In the genomic region with DNA sequence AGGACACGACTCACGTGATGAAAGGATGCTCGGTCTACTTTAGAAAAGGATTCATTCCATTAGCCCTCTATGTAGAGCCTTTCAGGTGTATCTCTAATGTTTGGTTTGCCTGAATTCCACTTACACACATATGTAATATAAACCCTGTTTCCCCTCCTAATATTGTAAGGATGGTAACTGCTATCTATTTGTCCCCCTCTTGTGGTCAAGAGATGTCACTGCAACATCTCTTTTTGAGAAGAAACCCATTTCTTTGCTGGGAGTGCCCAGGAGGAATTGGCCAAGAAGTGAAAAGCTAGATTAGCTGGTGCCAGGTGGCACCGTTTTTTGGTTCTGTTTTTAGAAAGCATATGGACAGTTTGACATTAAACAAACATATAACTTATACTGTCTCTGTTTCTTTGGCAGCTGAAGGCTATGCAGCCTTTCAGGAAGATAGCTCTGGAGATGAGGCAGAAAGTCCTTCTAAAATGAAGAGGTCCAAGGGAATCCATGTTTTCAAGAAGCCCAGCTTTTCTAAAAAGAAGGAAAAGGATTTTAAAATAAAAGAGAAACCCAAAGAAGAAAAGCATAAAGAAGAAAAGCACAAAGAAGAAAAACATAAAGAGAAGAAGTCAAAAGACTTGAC, we compare ENCODE assay signal across 8 cellular contexts. TPM values are rescaled to one million over a fixed set of nuclear protein-coding genes. Genes with fewer than 3 reads are reported as not detected.
DNase-seq lines count a peak whose midpoint lies in the region; ATAC-seq, FAIRE-seq and TF ChIP-seq lines count a peak whose summit lies in the region.

No MANE protein-coding gene starts in this region.

- H3K9ac ChIP-seq in liver (ENCODE audit: low read depth in 1 of 2, low read length in 2 of 2), result no peak overlapping the region

- peak; percentile 86 to 93 for TF ChIP-seq RAD21 in liver (IDR thresholded peaks at IDR 0.05)

- H3K9me3 ChIP-seq in CD4-positive, alpha-beta memory T cell (ENCODE audit: control insufficient read depth in 1 of 2, low read length in 2 of 2), result no peaks in the 10 kb centered on the region
- H3K9me3 ChIP-seq in liver (ENCODE audit: control insufficient read depth in 4 of 4, low read length in 3 of 4), result no peaks in the 10 kb centered on the region
- no peaks in the 10 kb centered on the region for H3K9me3 ChIP-seq in aorta (ENCODE audit: control insufficient read depth, low read length)

- ATAC-seq in aorta (ENCODE audit: low FRiP score) (peak; percentile 78), GM18873 (IDR thresholded peaks at IDR 0.05; ENCODE audit: low FRiP score, unreplicated experiment) (no peak), HG02623 (IDR thresholded peaks at IDR 0.05; ENCODE audit: unreplicated experiment) (no peak)

- intact Hi-C loops in CD4-positive, alpha-beta memory T cell (cut with micrococcal nuclease), result loop anchor here (1.0 to 5.0 kb wide), 5 partner anchors 182 to 862 kb away; partner anchors contain the start of gene TWSG1
- intact Hi-C loops in aorta (cut with DNase I), result loop anchor here in 1 of 2 donors (5.0 to 10.0 kb wide), 2 partner anchors 152 to 444 kb away; no protein-coding TSS in a partner anchor

- H3K36me3 Mint-ChIP-seq in CD4-positive, alpha-beta memory T cell, result peaks cover 7 to 37% of the 10 kb centered on the region in 2 donors

- TF ChIP-seq CTCF in bronchial epithelial cell (IDR thresholded peaks at IDR 0.05; ENCODE audit: insufficient read depth, low read length, severe bottlenecking) (peak; percentile 71), liver (IDR thresholded peaks at IDR 0.05; ENCODE audit: low read depth, low read length, missing input control) (peak; percentile 79)

- peak in 4 of 5 donors; percentile 35 to 50 (median 46) for DNase-seq in CD4-positive, alpha-beta memory T cell
- peak; percentile 52 for DNase-seq in HCEC 1CT
- DNase-seq in NCI-H748 (lab: John Stamatoyannopoulos, UW; ENCODE audit: unreplicated experiment), result peak; percentile 75
- peak; percentile 59 for DNase-seq in bronchial epithelial cell (ENCODE audit: low read depth)
- no peak for DNase-seq in aorta

- no peaks in the 10 kb centered on the region for H3K36me3 ChIP-seq in CD4-positive, alpha-beta memory T cell (ENCODE audit: insufficient read depth, low read length)
- H3K36me3 ChIP-seq in bronchial epithelial cell (ENCODE audit: control insufficient read depth, insufficient read depth, low read length) (peaks cover 7% of the 10 kb centered on the region), liver (ENCODE audit: control insufficient read depth in 4 of 4, insufficient read depth in 3 of 4, low read depth in 1 of 4, low read length in 3 of 4) (peaks cover 0 to 6% (median 4%) of the 10 kb centered on the region in 4 donors), aorta (ENCODE audit: control insufficient read depth in 1 of 2, insufficient read depth in 2 of 2, low read length in 1 of 2) (no peaks in the 10 kb centered on the region)

- no peak for FAIRE-seq in bronchial epithelial cell (lab: Jason Lieb, UNC)

- no peaks in the 10 kb centered on the region for H3K27me3 ChIP-seq in CD4-positive, alpha-beta memory T cell (ENCODE audit: insufficient read depth, low read length)
- H3K27me3 ChIP-seq in bronchial epithelial cell (ENCODE audit: control insufficient read depth, insufficient read depth, low read length) (no peaks in the 10 kb centered on the region), liver (ENCODE audit: control insufficient read depth in 4 of 4, insufficient read depth in 4 of 4, low read length in 3 of 4) (no peaks in the 10 kb centered on the region), aorta (ENCODE audit: control insufficient read depth in 1 of 2, insufficient read depth in 2 of 2, low read length in 1 of 2) (no peaks in the 10 kb centered on the region)

- H3K4me1 ChIP-seq in CD4-positive, alpha-beta memory T cell (ENCODE audit: insufficient read depth, low read length), result no peaks in the 10 kb centered on the region
- H3K4me1 ChIP-seq in liver (ENCODE audit: control insufficient read depth in 4 of 4, insufficient read depth in 4 of 4, low read length in 3 of 4), result no peaks in the 10 kb centered on the region
- H3K4me1 ChIP-seq in aorta (ENCODE audit: control insufficient read depth in 1 of 2, insufficient read depth in 2 of 2, low read length in 2 of 2), result no peaks in the 10 kb centered on the region

- POLR2A ChIA-PET in CD4-positive, alpha-beta memory T cell (lab: Charles Lee; ENCODE audit: partially characterized antibody), result no interaction called here

- CTCF ChIA-PET in CD4-positive, alpha-beta memory T cell (lab: Charles Lee; ENCODE audit: partially characterized antibody), result interaction anchor here (0.6 to 2.6 kb wide), 27 partner anchors 8 to 451 kb away, joined by 3 to 13 read pairs (median 3); partner anchors contain the start of gene TWSG1

- WGBS in liver, result 75% methylated on average over 4 of the region's 4 CpGs
- 65 to 66% methylated on average over 4 of the region's 4 CpGs for WGBS in aorta, 2 donors

- H3K4me1 Mint-ChIP-seq in CD4-positive, alpha-beta memory T cell, result peaks cover 0 to 12% (median 5%) of the 10 kb centered on the region in 4 donors

- no peak overlapping the region for H3K27ac ChIP-seq in CD4-positive, alpha-beta memory T cell (ENCODE audit: low read depth, low read length)
- H3K27ac ChIP-seq in liver (ENCODE audit: low read depth in 1 of 2, low read length in 2 of 2) (no peak overlapping the region), aorta (ENCODE audit: low read depth in 1 of 2, low read length in 2 of 2) (no peak overlapping the region)

- H3K4me3 ChIP-seq in CD4-positive, alpha-beta memory T cell (ENCODE audit: low read length in 2 of 2), result no peak overlapping the region
- no peak overlapping the region for H3K4me3 ChIP-seq in bronchial epithelial cell (ENCODE audit: low read depth, low read length)
- H3K4me3 ChIP-seq in liver (ENCODE audit: low read depth in 1 of 3, low read length in 3 of 3), result no peak overlapping the region
- H3K4me3 ChIP-seq in aorta (ENCODE audit: low read length in 2 of 2), result no peak overlapping the region

- peak overlapping the region in 3 of 7 donors; percentile 14 to 61 (median 30) for H3K27ac Mint-ChIP-seq in CD4-positive, alpha-beta memory T cell

- H3K4me3 Mint-ChIP-seq in CD4-positive, alpha-beta memory T cell, result no peak overlapping the region

- H3K9me3 Mint-ChIP-seq in CD4-positive, alpha-beta memory T cell, result no peaks in the 10 kb centered on the region

- H3K27me3 Mint-ChIP-seq in CD4-positive, alpha-beta memory T cell, result no peaks in the 10 kb centered on the region

TF ChIP-seq in liver, 16 proteins besides CTCF, POLR2A, EP300 and RAD21 (continues in another document):
- no peak for TF ChIP-seq SP1 (IDR thresholded peaks at IDR 0.05)
- no peak for TF ChIP-seq FOXA2 (IDR thresholded peaks at IDR 0.05)
- TF ChIP-seq JUND (IDR thresholded peaks at IDR 0.05), result no peak
- no peak for TF ChIP-seq RXRA (IDR thresholded peaks at IDR 0.05)
- TF ChIP-seq TAF1 (conservative IDR thresholded peaks at IDR 0.05), result no peak
- TF ChIP-seq HNF4A (conservative IDR thresholded peaks at IDR 0.05), result no peak
- no peak for TF ChIP-seq FOXA1 (IDR thresholded peaks at IDR 0.05)
- no peak for TF ChIP-seq EGR1 (IDR thresholded peaks at IDR 0.05; ENCODE audit: low read depth in 2 of 2)
- no peak for TF ChIP-seq MAX (IDR thresholded peaks at IDR 0.05)
- TF ChIP-seq NR2F2 (IDR thresholded peaks at IDR 0.05), result no peak
- TF ChIP-seq HNF4G (IDR thresholded peaks at IDR 0.05), result no peak
- TF ChIP-seq, protein P1, sequence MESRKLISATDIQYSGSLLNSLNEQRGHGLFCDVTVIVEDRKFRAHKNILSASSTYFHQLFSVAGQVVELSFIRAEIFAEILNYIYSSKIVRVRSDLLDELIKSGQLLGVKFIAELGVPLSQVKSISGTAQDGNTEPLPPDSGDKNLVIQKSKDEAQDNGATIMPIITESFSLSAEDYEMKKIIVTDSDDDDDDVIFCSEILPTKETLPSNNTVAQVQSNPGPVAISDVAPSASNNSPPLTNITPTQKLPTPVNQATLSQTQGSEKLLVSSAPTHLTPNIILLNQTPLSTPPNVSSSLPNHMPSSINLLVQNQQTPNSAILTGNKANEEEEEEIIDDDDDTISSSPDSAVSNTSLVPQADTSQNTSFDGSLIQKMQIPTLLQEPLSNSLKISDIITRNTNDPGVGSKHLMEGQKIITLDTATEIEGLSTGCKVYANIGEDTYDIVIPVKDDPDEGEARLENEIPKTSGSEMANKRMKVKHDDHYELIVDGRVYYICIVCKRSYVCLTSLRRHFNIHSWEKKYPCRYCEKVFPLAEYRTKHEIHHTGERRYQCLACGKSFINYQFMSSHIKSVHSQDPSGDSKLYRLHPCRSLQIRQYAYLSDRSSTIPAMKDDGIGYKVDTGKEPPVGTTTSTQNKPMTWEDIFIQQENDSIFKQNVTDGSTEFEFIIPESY (IDR thresholded peaks at IDR 0.05), result no peak
- TF ChIP-seq GABPA (IDR thresholded peaks at IDR 0.05 in 1 of 2, conservative IDR thresholded peaks at IDR 0.05 in 1 of 2), result no peak

RNA-seq across cellular contexts. Expression of gene RALBP1, which starts 41.2 kb away (rescaled TPM):
- total RNA-seq in CD4-positive, alpha-beta memory T cell, result 10 to 100 TPM; 44.9 to 49.9 TPM
- 10 to 100 TPM; 33.9 to 48.8 TPM for polyA plus RNA-seq in CD4-positive, alpha-beta memory T cell
- total RNA-seq in bronchial epithelial cell, result 63.7 and 76.4 TPM in 2 replicates
- total RNA-seq in liver, result 10 to 100 TPM; 20.2 to 34.8 TPM
- polyA plus RNA-seq in liver, result 10 to 100 TPM; 15.6 to 21.7 TPM
- 10 to 100 TPM; 52.6 to 55.3 TPM for total RNA-seq in aorta
- 10 to 100 TPM; 31.3 to 55.0 TPM for polyA plus RNA-seq in aorta

Comparison
In these comparisons a context has a peak if more than half of its experiments do, and no peak if none do; other contexts are left out.
1. DNase-seq: peak in CD4-positive, alpha-beta memory T cell (4 of 5), HCEC 1CT (single experiment), NCI-H748 (single experiment) and bronchial epithelial cell (single experiment); none in aorta (0 of 2).